In the genomic region with DNA sequence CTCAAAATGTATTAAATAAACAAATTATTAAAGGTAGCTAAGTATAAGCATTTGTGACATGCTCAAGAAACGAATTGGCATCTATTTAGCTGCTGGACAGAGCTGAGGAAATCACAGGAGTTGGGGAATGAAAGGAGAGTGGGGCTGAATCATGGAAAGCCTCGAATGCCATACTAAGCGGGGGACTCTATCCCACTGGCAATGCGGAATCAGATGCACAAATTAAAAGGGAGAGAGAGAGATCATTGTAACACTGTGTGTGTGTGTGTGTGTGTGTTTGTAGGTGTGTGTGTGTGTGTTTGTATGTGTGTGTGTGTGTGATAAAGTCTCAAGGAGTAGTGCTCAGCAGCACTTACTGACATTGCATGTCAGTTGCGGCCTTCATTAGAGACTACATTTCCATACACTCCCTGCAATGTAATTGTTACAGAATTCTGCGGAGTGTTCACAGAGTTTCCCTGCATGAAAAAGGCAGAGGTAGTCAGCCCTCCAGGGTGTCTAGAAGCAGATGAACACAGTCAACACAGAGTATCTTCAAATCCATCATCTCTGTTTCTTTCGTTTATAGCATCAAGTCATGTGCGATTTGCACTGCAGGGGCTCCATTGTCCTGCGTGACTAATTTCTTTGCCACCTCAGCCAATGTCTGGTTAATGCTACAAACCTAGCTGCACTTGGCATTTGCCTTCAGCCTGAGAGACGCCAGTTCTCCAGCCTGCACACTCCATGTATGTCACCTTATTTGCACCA, we compare ENCODE assay signal across 25 cellular contexts.
"Had no signal": no experiment of that assay in that cellular context is flagged by ENCODE, and none has a peak within 500 bp of the region (broad histone marks: within the 10 kb centered on the region; RNA-seq: fewer than 3 reads in every experiment).

No MANE protein-coding gene starts in this region.

- H3K4me3 Mint-ChIP-seq: activated CD4-positive, alpha-beta memory T cell treated with anti-CD3 and anti-CD28 coated beads, Interleukin-2, amount 10 ng/mL, durations not matched to agents 7 days and 5 days; activated CD4-positive, alpha-beta T cell treated with anti-CD3 and anti-CD28 coated beads, Interleukin-2, amount 10 ng/mL, durations not matched to agents 7 days and 5 days; activated naive CD4-positive, alpha-beta T cell treated with anti-CD3 and anti-CD28 coated beads, Interleukin-2, amount 50 U/mL, for 24 hours; activated naive CD8-positive, alpha-beta T cell treated with anti-CD3 and anti-CD28 coated beads, Interleukin-2, amount 50 U/mL, for 24 hours; activated T-cell treated with anti-CD3 and anti-CD28 coated beads, Interleukin-2, amount 50 U/mL, for 24 hours; natural killer cell treated with Interleukin-12 subunit alpha and Interleukin-12 subunit beta and Interleukin-15 and Interleukin-18, amount 100 ng/mL, for 72 hours; WTC11 had no signal

- H3K27ac Mint-ChIP-seq: activated CD4-positive, alpha-beta memory T cell treated with anti-CD3 and anti-CD28 coated beads, Interleukin-2, amount 10 ng/mL, durations not matched to agents 7 days and 5 days; activated CD4-positive, alpha-beta T cell treated with anti-CD3 and anti-CD28 coated beads, Interleukin-2, amount 10 ng/mL, durations not matched to agents 7 days and 5 days; activated naive CD4-positive, alpha-beta T cell treated with anti-CD3 and anti-CD28 coated beads, Interleukin-2, amount 50 U/mL, for 24 hours; activated naive CD8-positive, alpha-beta T cell treated with anti-CD3 and anti-CD28 coated beads, Interleukin-2, amount 50 U/mL, for 24 hours; activated T-cell treated with anti-CD3 and anti-CD28 coated beads, Interleukin-2, amount 50 U/mL, for 24 hours; natural killer cell treated with Interleukin-12 subunit alpha and Interleukin-12 subunit beta and Interleukin-15 and Interleukin-18, amount 100 ng/mL, for 72 hours; WTC11 had no signal

- H3K4me3 ChIP-seq: coronary artery, dorsolateral prefrontal cortex, left lung, lower lobe of right lung, right lobe of liver, tibial nerve had no signal

- H3K27me3 ChIP-seq: dorsolateral prefrontal cortex, left lung, right lobe of liver, tibial nerve had no signal

- H3K36me3 ChIP-seq: left lung, lower lobe of right lung, neutrophil, right lobe of liver, tibial nerve had no signal

- H3K27me3 Mint-ChIP-seq: activated CD4-positive, alpha-beta memory T cell treated with anti-CD3 and anti-CD28 coated beads, Interleukin-2, amount 10 ng/mL, durations not matched to agents 7 days and 5 days; activated CD4-positive, alpha-beta T cell treated with anti-CD3 and anti-CD28 coated beads, Interleukin-2, amount 10 ng/mL, durations not matched to agents 7 days and 5 days had no signal

- H3K9me3 ChIP-seq: left lung, lower lobe of right lung, neutrophil, right lobe of liver, tibial nerve had no signal

- H3K4me1 Mint-ChIP-seq: activated CD4-positive, alpha-beta memory T cell treated with anti-CD3 and anti-CD28 coated beads, Interleukin-2, amount 10 ng/mL, durations not matched to agents 7 days and 5 days; activated CD4-positive, alpha-beta T cell treated with anti-CD3 and anti-CD28 coated beads, Interleukin-2, amount 10 ng/mL, durations not matched to agents 7 days and 5 days; activated naive CD4-positive, alpha-beta T cell treated with anti-CD3 and anti-CD28 coated beads, Interleukin-2, amount 50 U/mL, for 24 hours; activated naive CD8-positive, alpha-beta T cell treated with anti-CD3 and anti-CD28 coated beads, Interleukin-2, amount 50 U/mL, for 24 hours had no signal

- H3K9me3 Mint-ChIP-seq: activated CD4-positive, alpha-beta memory T cell treated with anti-CD3 and anti-CD28 coated beads, Interleukin-2, amount 10 ng/mL, durations not matched to agents 7 days and 5 days; activated CD4-positive, alpha-beta T cell treated with anti-CD3 and anti-CD28 coated beads, Interleukin-2, amount 10 ng/mL, durations not matched to agents 7 days and 5 days; activated naive CD4-positive, alpha-beta T cell treated with anti-CD3 and anti-CD28 coated beads, Interleukin-2, amount 50 U/mL, for 24 hours; activated naive CD8-positive, alpha-beta T cell treated with anti-CD3 and anti-CD28 coated beads, Interleukin-2, amount 50 U/mL, for 24 hours; activated T-cell treated with anti-CD3 and anti-CD28 coated beads, Interleukin-2, amount 50 U/mL, for 24 hours; natural killer cell treated with Interleukin-12 subunit alpha and Interleukin-12 subunit beta and Interleukin-15 and Interleukin-18, amount 100 ng/mL, for 72 hours had no signal

- ATAC-seq: activated naive CD8-positive, alpha-beta T cell treated with anti-CD3 and anti-CD28 coated beads, Interleukin-2, amount 50 U/mL, for 24 hours; left lung; lower lobe of right lung; natural killer cell treated with Interleukin-12 subunit alpha and Interleukin-12 subunit beta and Interleukin-15 and Interleukin-18, amount 100 ng/mL, for 72 hours; right lobe of liver; WTC11 had no signal

- H3K27ac ChIP-seq: coronary artery, left lung, lower lobe of right lung, neutrophil, right lobe of liver, tibial nerve had no signal

- DNase-seq: activated CD4-positive, alpha-beta memory T cell treated with anti-CD3 and anti-CD28 coated beads, Interleukin-2, amount 10 ng/mL, durations not matched to agents 7 days and 5 days; activated CD4-positive, alpha-beta T cell treated with anti-CD3 and anti-CD28 coated beads for 1 hour; activated CD4-positive, alpha-beta T cell treated with anti-CD3 and anti-CD28 coated beads, Interleukin-2, amount 10 ng/mL, durations not matched to agents 7 days and 5 days; activated CD8-positive, alpha-beta memory T cell treated with anti-CD3 and anti-CD28 coated beads, Interleukin-2, amount 50 U/mL, for 48 hours; activated gamma-delta T cell treated with Interleukin-2 at 50 U/mL for 16 hours; activated naive CD8-positive, alpha-beta T cell treated with anti-CD3 and anti-CD28 coated beads, Interleukin-2, amount 50 U/mL, for 24 hours; activated T-cell treated with anti-CD3 and anti-CD28 coated beads, Interleukin-2, amount 50 U/mL, for 24 hours; amygdala; cerebellar nuclear complex; dorsolateral prefrontal cortex; effector memory CD4-positive, alpha-beta T cell; kidney glomerular epithelial cell; left lung; lower lobe of right lung; mesenchymal stem cell; right lobe of liver; stimulated activated CD4-positive, alpha-beta T cell treated with anti-CD3 and anti-CD28 coated beads, Interleukin-2, amount 100 ng/mL, for 48 hours; stimulated activated naive CD4-positive, alpha-beta T cell treated with Interleukin-2 at 50 U/mL for 16 hours; T-helper 2 cell had no signal

- H3K36me3 Mint-ChIP-seq: activated naive CD4-positive, alpha-beta T cell treated with anti-CD3 and anti-CD28 coated beads, Interleukin-2, amount 50 U/mL, for 24 hours; natural killer cell treated with Interleukin-12 subunit alpha and Interleukin-12 subunit beta and Interleukin-15 and Interleukin-18, amount 100 ng/mL, for 72 hours had no signal

- H3K4me1 ChIP-seq: left lung, lower lobe of right lung, tibial nerve had no signal
